12 cellular contexts compared by ENCODE assay signal in genomic region chrX:48833531-48834138, GRCh38. TPM values are rescaled to one million over a fixed set of nuclear protein-coding genes. Genes with fewer than 3 reads are reported as not detected.
DNase-seq lines count a peak whose midpoint lies in the region; ATAC-seq, FAIRE-seq and TF ChIP-seq lines count a peak whose summit lies in the region.
"Had no signal": no experiment of that assay in that cellular context is flagged by ENCODE, and none has a peak within 500 bp of the region (broad histone marks: within the 10 kb centered on the region; RNA-seq: fewer than 3 reads in every experiment).

No MANE protein-coding gene starts in this region.

- ATAC-seq in HG03139 (IDR thresholded peaks at IDR 0.05; ENCODE audit: unreplicated experiment), result no peak

- H3K27me3 ChIP-seq in SK-N-SH (ENCODE audit: insufficient read depth) (peaks cover 13% of the 10 kb centered on the region), Karpas-422 (ENCODE audit: low read length) (no peaks in the 10 kb centered on the region)

- H3K4me3 ChIP-seq in SK-N-SH (ENCODE audit: low read depth in 2 of 2, low read length in 1 of 2) (peak overlapping the region; percentile 53 to 63; a peak in 1 of 4 replicates), kidney (ENCODE audit: low read length in 2 of 2) (no peak overlapping the region), Karpas-422 (ENCODE audit: low read length) (no peak overlapping the region)

- H3K4me1 ChIP-seq in SK-N-SH (ENCODE audit: control insufficient read depth in 1 of 2, insufficient read depth in 2 of 2, low read depth in 1 of 2, low read length in 1 of 2) (peaks cover 0 to 3% of the 10 kb centered on the region in 2 experiments; a peak in 1 of 4 replicates), kidney (ENCODE audit: control insufficient read depth in 1 of 2, insufficient read depth in 1 of 2, low read depth in 1 of 2, low read length in 2 of 2) (peaks cover 0 to 7% of the 10 kb centered on the region in 2 donors), Karpas-422 (ENCODE audit: low read length) (no peaks in the 10 kb centered on the region)

- WGBS in SK-N-SH (ENCODE audit: low lambda C conversion rate), result 25% methylated on average over 9 of the region's 9 CpGs

- H3K9ac ChIP-seq in SK-N-SH (no peak overlapping the region), kidney (ENCODE audit: low read length in 2 of 2) (no peak overlapping the region), Karpas-422 (ENCODE audit: low read length) (no peak overlapping the region)

- TF ChIP-seq CTCF in GM13976 (IDR thresholded peaks at IDR 0.05; ENCODE audit: borderline replicate concordance, control extremely low read depth, extremely low read depth, insufficient read depth, missing control alignments) (no peak), SK-N-SH (IDR thresholded peaks at IDR 0.05) (no peak), kidney (IDR thresholded peaks at IDR 0.05; ENCODE audit: borderline replicate concordance, extremely low read depth, insufficient read depth) (no peak)

- no peaks in the 10 kb centered on the region for H3K79me2 ChIP-seq in SK-N-SH (ENCODE audit: insufficient read depth)
- H3K79me2 ChIP-seq in Karpas-422 (ENCODE audit: low read length), result no peaks in the 10 kb centered on the region

- peak overlapping the region; percentile 74 for H3K4me2 ChIP-seq in SK-N-SH
- H3K4me2 ChIP-seq in Karpas-422 (ENCODE audit: low read depth, low read length, poor library complexity, severe bottlenecking), result no peak overlapping the region

- no peak for TF ChIP-seq EP300 in SK-N-SH (IDR thresholded peaks at IDR 0.05; ENCODE audit: borderline replicate concordance in 1 of 2, low read depth in 1 of 2, low read length in 1 of 2)

- FAIRE-seq in kidney (lab: Jason Lieb, UNC), result peak; percentile 59
- FAIRE-seq: D721Med had no signal

- H4K20me1 ChIP-seq in SK-N-SH (ENCODE audit: insufficient read depth) (no peaks in the 10 kb centered on the region), Karpas-422 (ENCODE audit: insufficient read depth, low read depth, low read length) (no peaks in the 10 kb centered on the region)

- H3K27ac ChIP-seq in SK-N-SH (ENCODE audit: low read depth in 2 of 2, low read length in 1 of 2), result no peak overlapping the region
- no peak overlapping the region for H3K27ac ChIP-seq in kidney (ENCODE audit: low read depth in 2 of 2, low read length in 2 of 2)
- H3K27ac ChIP-seq in Karpas-422 (ENCODE audit: low read length), result no peak overlapping the region

- TF ChIP-seq RAD21 in SK-N-SH (IDR thresholded peaks at IDR 0.05; ENCODE audit: low read length), result peak; percentile 25

- peak; percentile 2 for DNase-seq in CD1c-positive myeloid dendritic cell (ENCODE audit: extremely low spot score)
- peak; percentile 18 for DNase-seq in GM13976 (ENCODE audit: low spot score)
- DNase-seq in SK-N-SH, result peak; percentile 65
- no peak for DNase-seq in kidney
- no peak for DNase-seq in NCI-H2029 (lab: John Stamatoyannopoulos, UW)
- no peak for DNase-seq in Karpas-422
- no peak for DNase-seq in DMS79 treated with DMSO at 0.1 percent for 48 hours (lab: John Stamatoyannopoulos, UW)
- DNase-seq: activated gamma-delta T cell treated with Interleukin-2 at 50 U/mL for 16 hours; stimulated activated CD4-positive, alpha-beta T cell treated with anti-CD3 and anti-CD28 coated beads, Interleukin-12 subunit alpha, Interleukin-12 subunit beta, amount 100 ng/mL, for 4 hours had no signal

- no peaks in the 10 kb centered on the region for H3F3A ChIP-seq in SK-N-SH (replicated peaks; ENCODE audit: insufficient read depth)

- CTCF ChIA-PET in SK-N-SH (lab: Yijun Ruan, JAX), result interaction anchor here (0.7 to 1.3 kb wide), 3 partner anchors 8 to 24 kb away, joined by 3 to 5 read pairs (median 4); no protein-coding TSS in a partner anchor

- in situ Hi-C loops in GM13976 (cut with MboI; ENCODE audit: low sequenced_read_pairs, unreplicated experiment), result no loop called here

- H3K9me3 ChIP-seq in SK-N-SH, result no peaks in the 10 kb centered on the region
- H3K9me3 ChIP-seq in kidney (ENCODE audit: control insufficient read depth in 1 of 2, low read length in 2 of 2), result no peaks in the 10 kb centered on the region
- H3K9me3 ChIP-seq in Karpas-422 (ENCODE audit: low read length), result no peaks in the 10 kb centered on the region

- H3K36me3 ChIP-seq in SK-N-SH (replicated peaks in 1 of 2; ENCODE audit: control insufficient read depth in 1 of 2, insufficient read depth in 2 of 2, low read length in 1 of 2) (no peaks in the 10 kb centered on the region), kidney (ENCODE audit: control insufficient read depth in 1 of 2, insufficient read depth in 2 of 2, low read length in 2 of 2) (no peaks in the 10 kb centered on the region), Karpas-422 (ENCODE audit: insufficient read depth, low read length) (no peaks in the 10 kb centered on the region)

- intact Hi-C loops in kidney (cut with DNase I), result no loop called here

- no peaks in the 10 kb centered on the region for H3K9me2 ChIP-seq in SK-N-SH
- no peaks in the 10 kb centered on the region for H3K9me2 ChIP-seq in Karpas-422 (replicated peaks; ENCODE audit: insufficient read depth, low read length)

- POLR2A ChIA-PET in SK-N-SH (lab: Yijun Ruan, JAX), result no interaction called here

- H2AFZ ChIP-seq in SK-N-SH (ENCODE audit: low read depth), result no peak overlapping the region
- no peak overlapping the region for H2AFZ ChIP-seq in Karpas-422 (ENCODE audit: low read length)

TF ChIP-seq in SK-N-SH, 30 proteins besides CTCF, POLR2A, EP300 and RAD21:
- no peak for TF ChIP-seq FOSL2 (IDR thresholded peaks at IDR 0.05; ENCODE audit: borderline replicate concordance, low read depth)
- TF ChIP-seq YY1 (IDR thresholded peaks at IDR 0.05; ENCODE audit: low read depth), result no peak
- no peak for TF ChIP-seq RCOR1 (IDR thresholded peaks at IDR 0.05; ENCODE audit: low read length)
- no peak for TF ChIP-seq IRF3 (IDR thresholded peaks at IDR 0.05; ENCODE audit: low read depth, low read length)
- TF ChIP-seq USF1 (IDR thresholded peaks at IDR 0.05; ENCODE audit: borderline replicate concordance, low read depth), result no peak
- TF ChIP-seq GATA2 (CRISPR knock-in tag; IDR thresholded peaks at IDR 0.05), result no peak
- TF ChIP-seq JUND (IDR thresholded peaks at IDR 0.05), result no peak
- no peak for TF ChIP-seq GABPA (IDR thresholded peaks at IDR 0.05; ENCODE audit: low read depth)
- TF ChIP-seq FOXJ3 (CRISPR knock-in tag; IDR thresholded peaks at IDR 0.05), result no peak
- no peak for TF ChIP-seq SMC3 (IDR thresholded peaks at IDR 0.05; ENCODE audit: low read depth, low read length)
- TF ChIP-seq CHD2 (IDR thresholded peaks at IDR 0.05; ENCODE audit: low read length, partially characterized antibody), result no peak
- no peak for TF ChIP-seq TCF12 (IDR thresholded peaks at IDR 0.05)

RNA-seq across cellular contexts. Expression of gene PCSK1N, which starts 1.8 kb away (rescaled TPM):
- polyA plus RNA-seq in SK-N-SH (2012; rRNA removed) (24.8 and 35.0 TPM in 2 replicates), kidney (ENCODE audit: insufficient read depth, low read depth, low replicate concordance) (331 TPM)
- 16.4 and 27.1 TPM in 2 replicates for polyA plus RNA-seq in SK-N-SH (2012; cell fraction: cytosol; rRNA removed)
- 11.9 and 42.6 TPM in 2 replicates for polyA plus RNA-seq in SK-N-SH (2012; cell fraction: nucleus; rRNA removed)
- 131 TPM for total RNA-seq in kidney
- total RNA-seq in Karpas-422 (2014; rRNA removed; shearing (Covaris generic); ENCODE audit: low replicate concordance), result not detected in 2 replicates

RNA-seq across cellular contexts. Expression of gene ERAS, which starts 7.3 kb away (rescaled TPM):
- polyA plus RNA-seq in SK-N-SH (2012; rRNA removed) (0.03 and 0.06 TPM in 2 replicates), kidney (ENCODE audit: insufficient read depth, low read depth, low replicate concordance) (0.43 TPM)
- polyA plus RNA-seq in SK-N-SH (2012; cell fraction: cytosol; rRNA removed), result not detected in 2 replicates
- 0.97 and 2.0 TPM in 2 replicates for polyA plus RNA-seq in SK-N-SH (2012; cell fraction: nucleus; rRNA removed)
- 0.19 TPM for total RNA-seq in kidney
- not detected in 2 replicates for total RNA-seq in Karpas-422 (2014; rRNA removed; shearing (Covaris generic); ENCODE audit: low replicate concordance)
- total RNA-seq: mononuclear cell had no signal

RNA-seq across cellular contexts. Expression of gene HDAC6, which starts 31.8 kb away (rescaled TPM):
- polyA plus RNA-seq in SK-N-SH (2012; rRNA removed) (34.0 and 48.9 TPM in 2 replicates), kidney (ENCODE audit: insufficient read depth, low read depth, low replicate concordance) (123 TPM)
- 12.3 and 13.5 TPM in 2 replicates for polyA plus RNA-seq in SK-N-SH (2012; cell fraction: cytosol; rRNA removed)
- polyA plus RNA-seq in SK-N-SH (2012; cell fraction: nucleus; rRNA removed), result 245 and 301 TPM in 2 replicates
- 96.9 TPM for total RNA-seq in kidney
- 25.1 and 38.7 TPM in 2 replicates for total RNA-seq in Karpas-422 (2014; rRNA removed; shearing (Covaris generic); ENCODE audit: low replicate concordance)

RNA-seq across cellular contexts. Expression of gene GATA1, which starts 47.2 kb away (rescaled TPM):
- polyA plus RNA-seq in SK-N-SH (2012; rRNA removed) (not detected in 2 replicates), kidney (ENCODE audit: insufficient read depth, low read depth, low replicate concordance) (not detected)
- polyA plus RNA-seq in SK-N-SH (2012; cell fraction: cytosol; rRNA removed), result not detected in 2 replicates
- not detected in 2 replicates for polyA plus RNA-seq in SK-N-SH (2012; cell fraction: nucleus; rRNA removed)
- total RNA-seq in kidney, result 0.60 TPM
- not detected in 2 replicates for total RNA-seq in Karpas-422 (2014; rRNA removed; shearing (Covaris generic); ENCODE audit: low replicate concordance)

Comparison
In these comparisons a context has a peak if more than half of its experiments do, and no peak if none do; other contexts are left out.
1. DNase-seq: peak in CD1c-positive myeloid dendritic cell (single experiment), GM13976 (single experiment) and SK-N-SH (single experiment); none in kidney (single experiment), NCI-H2029 (single experiment), Karpas-422 (single experiment) and DMS79 treated with DMSO at 0.1 percent for 48 hours (single experiment).
2. H3K4me3 ChIP-seq: peak in SK-N-SH (2 of 2); none in kidney (0 of 2) and Karpas-422 (single experiment).
3. RNA of gene PCSK1N, which starts 1.8 kb away (total RNA-seq): 131 TPM in kidney (single experiment); not detected in Karpas-422; every median in the first group is over 100 times any median in the second.